In the genomic region with DNA sequence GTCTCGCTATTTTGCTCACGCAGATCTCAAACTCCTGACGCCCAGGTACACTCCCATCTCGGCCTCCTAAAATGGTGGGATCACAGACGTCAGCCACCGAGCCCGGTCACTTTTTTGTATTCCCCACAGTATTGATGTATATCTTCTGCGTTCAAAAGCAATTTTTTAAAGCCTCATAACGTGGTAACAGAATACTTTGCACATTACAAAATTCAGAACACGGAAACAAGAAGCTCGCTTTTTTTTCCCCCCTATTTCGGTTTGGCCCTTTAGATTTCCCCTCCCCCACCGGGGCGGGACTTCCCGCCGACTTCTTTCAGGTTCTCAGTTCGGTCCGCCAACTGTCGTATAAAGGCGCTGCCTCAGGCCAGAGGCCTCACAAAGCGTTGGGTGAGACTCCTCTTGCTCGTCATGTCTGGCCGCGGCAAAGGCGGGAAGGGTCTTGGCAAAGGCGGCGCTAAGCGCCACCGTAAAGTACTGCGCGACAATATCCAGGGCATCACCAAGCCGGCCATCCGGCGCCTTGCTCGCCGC, we compare ENCODE assay signal across 1 cellular context.
TF ChIP-seq lines count a peak whose summit lies in the region.

No MANE protein-coding gene starts in this region.

TF ChIP-seq in K562, 482 proteins besides CTCF, POLR2A, EP300 and RAD21 (continued from another document):
- TF ChIP-seq NFIC (IDR thresholded peaks at IDR 0.05) (peak; percentile 26; the same call in 1 of the 2 replicates), TAL1 (IDR thresholded peaks at IDR 0.05) (peak; percentile 8; the same call in 1 of the 2 replicates), ETV1 (tag; conservative IDR thresholded peaks at IDR 0.05; ENCODE audit: low read depth) (peak; percentile 45; the same call in 1 of the 2 replicates), ZNF592 (IDR thresholded peaks at IDR 0.05) (peak; percentile 14; the same call in 1 of the 2 replicates), TRIM24 (IDR thresholded peaks at IDR 0.05) (peak; percentile 41 to 66; a peak in 3 of 4 replicates), NCOA1 (IDR thresholded peaks at IDR 0.05; ENCODE audit: low read depth) (0 out of 2 replicates have a peak, but pooled peaks have one; percentile 19), MBD2 (IDR thresholded peaks at IDR 0.05; ENCODE audit: borderline replicate concordance, low read depth) (peak; percentile 93)
- TF ChIP-seq, protein P1, sequence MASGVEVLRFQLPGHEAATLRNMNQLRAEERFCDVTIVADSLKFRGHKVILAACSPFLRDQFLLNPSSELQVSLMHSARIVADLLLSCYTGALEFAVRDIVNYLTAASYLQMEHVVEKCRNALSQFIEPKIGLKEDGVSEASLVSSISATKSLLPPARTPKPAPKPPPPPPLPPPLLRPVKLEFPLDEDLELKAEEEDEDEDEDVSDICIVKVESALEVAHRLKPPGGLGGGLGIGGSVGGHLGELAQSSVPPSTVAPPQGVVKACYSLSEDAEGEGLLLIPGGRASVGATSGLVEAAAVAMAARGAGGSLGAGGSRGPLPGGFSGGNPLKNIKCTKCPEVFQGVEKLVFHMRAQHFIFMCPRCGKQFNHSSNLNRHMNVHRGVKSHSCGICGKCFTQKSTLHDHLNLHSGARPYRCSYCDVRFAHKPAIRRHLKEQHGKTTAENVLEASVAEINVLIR (CRISPR knock-in tag; IDR thresholded peaks at IDR 0.05), result 0 out of 2 replicates have a peak, but pooled peaks have one; percentile 49
